38 cellular contexts compared by ENCODE assay signal in the genomic region with DNA sequence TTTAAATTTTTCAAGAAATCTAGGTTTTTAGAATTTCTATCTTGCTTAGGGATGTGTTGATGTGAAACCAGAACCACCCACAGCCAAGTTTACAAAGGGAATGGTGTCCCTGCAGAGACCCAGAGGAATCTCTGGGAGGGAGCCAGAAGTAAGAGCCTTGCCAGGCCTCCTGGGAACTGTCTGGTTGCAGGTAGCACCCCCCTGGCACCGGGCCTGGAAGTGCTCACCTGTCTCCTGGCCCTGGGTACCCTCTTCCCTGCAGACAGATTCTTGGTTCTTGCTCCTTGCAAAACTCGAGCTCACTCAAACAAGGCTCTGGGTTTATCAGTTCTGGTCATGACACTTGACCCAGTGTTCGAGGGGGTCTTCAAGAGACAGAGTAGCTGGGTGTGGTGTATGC.
"Had no signal": no experiment of that assay in that cellular context is flagged by ENCODE, and none has a peak within 500 bp of the region (broad histone marks: within the 10 kb centered on the region; RNA-seq: fewer than 3 reads in every experiment).

No MANE protein-coding gene starts in this region.

- H3K27me3 Mint-ChIP-seq: activated CD4-positive, alpha-beta T cell treated with anti-CD3 and anti-CD28 coated beads for 36 hours; activated naive CD4-positive, alpha-beta T cell treated with anti-CD3 and anti-CD28 coated beads, Interleukin-2, amount 50 U/mL, for 24 hours; activated naive CD8-positive, alpha-beta T cell; activated naive CD8-positive, alpha-beta T cell treated with anti-CD3 and anti-CD28 coated beads, Interleukin-2, amount 50 U/mL, for 24 hours; activated T-cell treated with anti-CD3 and anti-CD28 coated beads, Interleukin-2, amount 50 U/mL, for 24 hours had no signal

- H3K36me3 Mint-ChIP-seq: activated CD8-positive, alpha-beta memory T cell treated with anti-CD3 and anti-CD28 coated beads, Interleukin-2, amount 10 ng/mL, durations not matched to agents 7 days and 5 days; activated naive CD4-positive, alpha-beta T cell treated with anti-CD3 and anti-CD28 coated beads, Interleukin-2, amount 10 ng/mL, durations not matched to agents 7 days and 5 days; activated naive CD4-positive, alpha-beta T cell treated with anti-CD3 and anti-CD28 coated beads, Interleukin-2, amount 50 U/mL, for 24 hours; activated naive CD8-positive, alpha-beta T cell; activated naive CD8-positive, alpha-beta T cell treated with anti-CD3 and anti-CD28 coated beads, Interleukin-2, amount 10 ng/mL, durations not matched to agents 7 days and 5 days; brain; WTC11 had no signal

- H3K4me3 ChIP-seq: ascending aorta, cardiac muscle cell had no signal

- H3K4me1 ChIP-seq: ascending aorta had no signal

- H3K27ac ChIP-seq: ascending aorta, cardiac muscle cell, WERI-Rb-1 had no signal

- H3K4me1 Mint-ChIP-seq: activated CD4-positive, alpha-beta T cell treated with anti-CD3 and anti-CD28 coated beads for 36 hours; activated naive CD8-positive, alpha-beta T cell treated with anti-CD3 and anti-CD28 coated beads, Interleukin-2, amount 50 U/mL, for 24 hours; central memory CD8-positive, alpha-beta T cell had no signal

- ATAC-seq: activated CD4-positive, alpha-beta T cell treated with anti-CD3 and anti-CD28 coated beads for 36 hours; activated CD4-positive, CD25-positive, alpha-beta regulatory T cell treated with anti-CD3 and anti-CD28 coated beads, Interleukin-2, amount 50 U/mL, for 24 hours; activated CD8-positive, alpha-beta memory T cell treated with anti-CD3 and anti-CD28 coated beads, Interleukin-2, amount 10 ng/mL, durations not matched to agents 7 days and 5 days; activated CD8-positive, alpha-beta T cell treated with anti-CD3 and anti-CD28 coated beads, Interleukin-2, amount 10 ng/mL, durations not matched to agents 7 days and 5 days; activated naive CD8-positive, alpha-beta T cell treated with anti-CD3 and anti-CD28 coated beads, Interleukin-2, amount 50 U/mL, for 24 hours; WTC11 had no signal

- H3K9me3 ChIP-seq: ascending aorta had no signal

- DNase-seq: activated CD4-positive, alpha-beta memory T cell treated with anti-CD3 and anti-CD28 coated beads, Interleukin-2, amount 10 ng/mL, durations not matched to agents 7 days and 5 days; activated CD4-positive, alpha-beta T cell treated with anti-CD3 and anti-CD28 coated beads for 1 hour; activated CD4-positive, alpha-beta T cell treated with anti-CD3 and anti-CD28 coated beads for 36 hours; activated CD4-positive, alpha-beta T cell treated with anti-CD3 and anti-CD28 coated beads for 48 hours; activated CD4-positive, alpha-beta T cell treated with anti-CD3 and anti-CD28 coated beads, Interleukin-2, amount 10 ng/mL, durations not matched to agents 7 days and 5 days; activated CD4-positive, alpha-beta T cell treated with anti-CD3 and anti-CD28 coated beads, Interleukin-2, amount 50 U/mL, for 48 hours; activated CD4-positive, CD25-positive, alpha-beta regulatory T cell; activated CD8-positive, alpha-beta memory T cell treated with anti-CD3 and anti-CD28 coated beads for 24 hours; activated CD8-positive, alpha-beta memory T cell treated with anti-CD3 and anti-CD28 coated beads, Interleukin-2, amount 10 ng/mL, durations not matched to agents 7 days and 5 days; activated CD8-positive, alpha-beta memory T cell treated with anti-CD3 and anti-CD28 coated beads, Interleukin-2, amount 50 U/mL, for 48 hours; activated CD8-positive, alpha-beta T cell treated with anti-CD3 and anti-CD28 coated beads, Interleukin-2, amount 10 ng/mL, durations not matched to agents 7 days and 5 days; activated effector memory CD4-positive, alpha-beta T cell treated with Interleukin-2 at 50 U/mL for 16 hours; activated gamma-delta T cell; activated naive CD4-positive, alpha-beta T cell treated with anti-CD3 and anti-CD28 coated beads, Interleukin-2, amount 10 ng/mL, durations not matched to agents 7 days and 5 days; activated naive CD4-positive, alpha-beta T cell treated with Interleukin-2 at 50 U/mL for 16 hours; activated naive CD8-positive, alpha-beta T cell treated with anti-CD3 and anti-CD28 coated beads, Interleukin-2, amount 10 ng/mL, durations not matched to agents 7 days and 5 days; activated naive CD8-positive, alpha-beta T cell treated with anti-CD3 and anti-CD28 coated beads, Interleukin-2, amount 50 U/mL, for 24 hours; activated T-cell treated with anti-CD3 and anti-CD28 coated beads, Interleukin-2, amount 50 U/mL, for 24 hours; activated T-cell treated with anti-CD3 and anti-CD28 coated beads, Interleukin-2, amount 50 U/mL, for 48 hours; amygdala; anterior cingulate cortex; caudate nucleus; SW 1271; T-helper 1 cell; T-helper 2 cell; T-helper 9 cell; WERI-Rb-1 had no signal

- H3K9me3 Mint-ChIP-seq: activated CD4-positive, alpha-beta memory T cell treated with anti-CD3 and anti-CD28 coated beads, Interleukin-2, amount 10 ng/mL, durations not matched to agents 7 days and 5 days; activated CD4-positive, alpha-beta T cell treated with anti-CD3 and anti-CD28 coated beads, Interleukin-2, amount 10 ng/mL, durations not matched to agents 7 days and 5 days; activated naive CD4-positive, alpha-beta T cell treated with anti-CD3 and anti-CD28 coated beads, Interleukin-2, amount 10 ng/mL, durations not matched to agents 7 days and 5 days; activated naive CD4-positive, alpha-beta T cell treated with anti-CD3 and anti-CD28 coated beads, Interleukin-2, amount 50 U/mL, for 24 hours; activated naive CD8-positive, alpha-beta T cell treated with anti-CD3 and anti-CD28 coated beads, Interleukin-2, amount 10 ng/mL, durations not matched to agents 7 days and 5 days; activated naive CD8-positive, alpha-beta T cell treated with anti-CD3 and anti-CD28 coated beads, Interleukin-2, amount 50 U/mL, for 24 hours; activated T-cell treated with anti-CD3 and anti-CD28 coated beads, Interleukin-2, amount 50 U/mL, for 24 hours; activated T-helper 2 cell treated with anti-CD3 and anti-CD28 coated beads, Interferon-gamma antibody, Interleukin-2, Interleukin-4, amounts not matched to agents 10 μg/mL and 5 μg/mL and 100 μg/mL, durations not matched to agents 14 hours and 24 hours and 36 hours; central memory CD8-positive, alpha-beta T cell; T-helper 1 cell treated with Interleukin-12 subunit alpha and Interleukin-12 subunit beta and Interleukin-4 antibody, amounts not matched to agents 30 μg/mL and 1 μg/mL, for 36 hours; T-helper 2 cell treated with Interferon-gamma antibody and Interleukin-4, amounts not matched to agents 5 μg/mL and 100 μg/mL, for 36 hours; WTC11 had no signal

- H3K36me3 ChIP-seq: ascending aorta, cardiac muscle cell, WERI-Rb-1 had no signal

- H3K27me3 ChIP-seq: ascending aorta had no signal

- H3K27ac Mint-ChIP-seq: activated CD4-positive, alpha-beta memory T cell treated with anti-CD3 and anti-CD28 coated beads, Interleukin-2, amount 10 ng/mL, durations not matched to agents 7 days and 5 days; activated CD4-positive, alpha-beta T cell treated with anti-CD3 and anti-CD28 coated beads for 36 hours; activated CD4-positive, alpha-beta T cell treated with anti-CD3 and anti-CD28 coated beads, Interleukin-2, amount 10 ng/mL, durations not matched to agents 7 days and 5 days; activated CD8-positive, alpha-beta memory T cell treated with anti-CD3 and anti-CD28 coated beads, Interleukin-2, amount 10 ng/mL, durations not matched to agents 7 days and 5 days; activated CD8-positive, alpha-beta T cell treated with anti-CD3 and anti-CD28 coated beads, Interleukin-2, amount 10 ng/mL, durations not matched to agents 7 days and 5 days; activated naive CD4-positive, alpha-beta T cell treated with anti-CD3 and anti-CD28 coated beads, Interleukin-2, amount 10 ng/mL, durations not matched to agents 7 days and 5 days; activated naive CD4-positive, alpha-beta T cell treated with anti-CD3 and anti-CD28 coated beads, Interleukin-2, amount 50 U/mL, for 24 hours; activated naive CD8-positive, alpha-beta T cell; activated naive CD8-positive, alpha-beta T cell treated with anti-CD3 and anti-CD28 coated beads, Interleukin-2, amount 10 ng/mL, durations not matched to agents 7 days and 5 days; activated naive CD8-positive, alpha-beta T cell treated with anti-CD3 and anti-CD28 coated beads, Interleukin-2, amount 50 U/mL, for 24 hours; activated T-cell treated with anti-CD3 and anti-CD28 coated beads, Interleukin-2, amount 50 U/mL, for 24 hours; activated T-helper 2 cell treated with anti-CD3 and anti-CD28 coated beads, Interferon-gamma antibody, Interleukin-2, Interleukin-4, amounts not matched to agents 10 μg/mL and 5 μg/mL and 100 μg/mL, durations not matched to agents 14 hours and 24 hours and 36 hours; brain; T-helper 1 cell treated with Interleukin-12 subunit alpha and Interleukin-12 subunit beta and Interleukin-4 antibody, amounts not matched to agents 30 μg/mL and 1 μg/mL, for 36 hours; T-helper 2 cell treated with Interferon-gamma antibody and Interleukin-4, amounts not matched to agents 5 μg/mL and 100 μg/mL, for 36 hours; WTC11 had no signal

- H3K4me3 Mint-ChIP-seq: activated CD4-positive, alpha-beta memory T cell treated with anti-CD3 and anti-CD28 coated beads, Interleukin-2, amount 10 ng/mL, durations not matched to agents 7 days and 5 days; activated CD4-positive, alpha-beta T cell treated with anti-CD3 and anti-CD28 coated beads for 36 hours; activated CD4-positive, alpha-beta T cell treated with anti-CD3 and anti-CD28 coated beads, Interleukin-2, amount 10 ng/mL, durations not matched to agents 7 days and 5 days; activated CD8-positive, alpha-beta memory T cell treated with anti-CD3 and anti-CD28 coated beads, Interleukin-2, amount 10 ng/mL, durations not matched to agents 7 days and 5 days; activated CD8-positive, alpha-beta T cell treated with anti-CD3 and anti-CD28 coated beads, Interleukin-2, amount 10 ng/mL, durations not matched to agents 7 days and 5 days; activated naive CD4-positive, alpha-beta T cell treated with anti-CD3 and anti-CD28 coated beads, Interleukin-2, amount 10 ng/mL, durations not matched to agents 7 days and 5 days; activated naive CD4-positive, alpha-beta T cell treated with anti-CD3 and anti-CD28 coated beads, Interleukin-2, amount 50 U/mL, for 24 hours; activated naive CD8-positive, alpha-beta T cell; activated naive CD8-positive, alpha-beta T cell treated with anti-CD3 and anti-CD28 coated beads, Interleukin-2, amount 10 ng/mL, durations not matched to agents 7 days and 5 days; activated naive CD8-positive, alpha-beta T cell treated with anti-CD3 and anti-CD28 coated beads, Interleukin-2, amount 50 U/mL, for 24 hours; activated T-cell treated with anti-CD3 and anti-CD28 coated beads, Interleukin-2, amount 50 U/mL, for 24 hours; brain; central memory CD8-positive, alpha-beta T cell; T-helper 1 cell treated with Interleukin-12 subunit alpha and Interleukin-12 subunit beta and Interleukin-4 antibody, amounts not matched to agents 30 μg/mL and 1 μg/mL, for 36 hours; T-helper 2 cell treated with Interferon-gamma antibody and Interleukin-4, amounts not matched to agents 5 μg/mL and 100 μg/mL, for 36 hours; WTC11 had no signal
